15 cellular contexts compared by ENCODE assay signal in genomic region chr9:35014517-35014916, GRCh38. TPM values are rescaled to one million over a fixed set of nuclear protein-coding genes. Genes with fewer than 3 reads are reported as not detected.
DNase-seq lines count a peak whose midpoint lies in the region; ATAC-seq and TF ChIP-seq lines count a peak whose summit lies in the region.
"Had no signal": no experiment of that assay in that cellular context is flagged by ENCODE, and none has a peak within 500 bp of the region (broad histone marks: within the 10 kb centered on the region; RNA-seq: fewer than 3 reads in every experiment).

No MANE protein-coding gene starts in this region.

- peaks cover 0 to 10% (median 6%) of the 10 kb centered on the region in 10 experiments; a peak in 10 of 20 replicates for H3K4me1 ChIP-seq in BLaER1 treated with 17β-estradiol and CSF1 and Interleukin-3, amounts not matched to agents 10 nM and 100 nM
- no peaks in the 10 kb centered on the region for H3K4me1 ChIP-seq in endodermal cell (ENCODE audit: control insufficient read depth, insufficient read depth, low read length)
- no peaks in the 10 kb centered on the region for H3K4me1 ChIP-seq in psoas muscle
- no peaks in the 10 kb centered on the region for H3K4me1 ChIP-seq in right lobe of liver

- H3K4me3 Mint-ChIP-seq in endodermal cell: no peak overlapping the region
- H3K4me3 Mint-ChIP-seq: CD14-positive monocyte; CD4-positive, alpha-beta T cell; CD8-positive, alpha-beta memory T cell had no signal

- no peak for TF ChIP-seq CTCF in endodermal cell (conservative IDR thresholded peaks at IDR 0.05)
- TF ChIP-seq CTCF in psoas muscle (IDR thresholded peaks at IDR 0.05): no peak
- TF ChIP-seq CTCF in right lobe of liver (IDR thresholded peaks at IDR 0.05): no peak

- no peak overlapping the region for H3K4me3 ChIP-seq in BLaER1 treated with 17β-estradiol and CSF1 and Interleukin-3, amounts not matched to agents 10 nM and 100 nM
- H3K4me3 ChIP-seq in endodermal cell (ENCODE audit: low read length) (peak overlapping the region; percentile 68), psoas muscle (no peak overlapping the region), right lobe of liver (no peak overlapping the region)

- H3K36me3 Mint-ChIP-seq in endodermal cell (ENCODE audit: low read depth): peaks cover 76% of the 10 kb centered on the region

- TF ChIP-seq POLR2A in right lobe of liver (IDR thresholded peaks at IDR 0.05): no peak

- DNase-seq in endodermal cell: no peak
- DNase-seq in psoas muscle: no peak
- DNase-seq in NCI-H524 (lab: John Stamatoyannopoulos, UW): no peak
- no peak for DNase-seq in right lobe of liver
- DNase-seq in NCI-H2171 treated with DMSO at 0.1 percent for 48 hours (lab: John Stamatoyannopoulos, UW): no peak
- DNase-seq: CD4-positive, alpha-beta T cell; CD8-positive, alpha-beta memory T cell; DMS 273 treated with DMSO at 0.1 percent for 48 hours; DMS79; EL; GOT3; HCEC 1CT had no signal

- peaks cover 90% of the 10 kb centered on the region for H3K9me3 Mint-ChIP-seq in endodermal cell

- no peaks in the 10 kb centered on the region for H3K27me3 Mint-ChIP-seq in endodermal cell (ENCODE audit: insufficient read depth)
- H3K27me3 Mint-ChIP-seq: CD4-positive, alpha-beta T cell; CD8-positive, alpha-beta memory T cell had no signal

- H3K9me3 ChIP-seq in BLaER1 treated with 17β-estradiol and CSF1 and Interleukin-3, amounts not matched to agents 10 nM and 100 nM (replicated peaks in 1 of 11): peaks cover 45 to 64% (median 58%) of the 10 kb centered on the region in 11 experiments
- peaks cover 100% of the 10 kb centered on the region for H3K9me3 ChIP-seq in endodermal cell (ENCODE audit: control insufficient read depth, low read length)
- H3K9me3 ChIP-seq in psoas muscle: peaks cover 4% of the 10 kb centered on the region
- peaks cover 0 to 5% (median 0%) of the 10 kb centered on the region in 4 donors for H3K9me3 ChIP-seq in right lobe of liver

- H3K4me1 Mint-ChIP-seq in endodermal cell: no peaks in the 10 kb centered on the region
- H3K4me1 Mint-ChIP-seq: CD14-positive monocyte had no signal

- H3K36me3 ChIP-seq in BLaER1 treated with 17β-estradiol and CSF1 and Interleukin-3, amounts not matched to agents 10 nM and 100 nM: peaks cover 8 to 49% (median 30%) of the 10 kb centered on the region in 11 experiments; a peak in 19 of 22 replicates
- H3K36me3 ChIP-seq in endodermal cell (ENCODE audit: control insufficient read depth, insufficient read depth, low read length) (peaks cover 95% of the 10 kb centered on the region), psoas muscle (ENCODE audit: insufficient read depth in 1 of 2, low read depth in 1 of 2) (peaks cover 10 to 99% of the 10 kb centered on the region in 2 donors), right lobe of liver (peaks cover 0 to 34% (median 8%) of the 10 kb centered on the region in 4 donors)

- H4K20me1 ChIP-seq in BLaER1 treated with 17β-estradiol and CSF1 and Interleukin-3, amounts not matched to agents 10 nM and 100 nM: no peaks in the 10 kb centered on the region

- no peak overlapping the region for H3K27ac Mint-ChIP-seq in endodermal cell
- H3K27ac Mint-ChIP-seq: CD14-positive monocyte; CD4-positive, alpha-beta T cell; CD8-positive, alpha-beta memory T cell had no signal

- no peak overlapping the region for H3K27ac ChIP-seq in BLaER1 treated with 17β-estradiol and CSF1 and Interleukin-3, amounts not matched to agents 10 nM and 100 nM
- H3K27ac ChIP-seq in endodermal cell (ENCODE audit: low read depth, low read length): no peak overlapping the region
- H3K27ac ChIP-seq in psoas muscle: no peak overlapping the region
- no peak overlapping the region for H3K27ac ChIP-seq in right lobe of liver

- intact Hi-C loops in psoas muscle (cut with DNase I) (no loop called here), right lobe of liver (cut with DNase I) (no loop called here)

- H3K4me2 ChIP-seq in BLaER1 treated with 17β-estradiol and CSF1 and Interleukin-3, amounts not matched to agents 10 nM and 100 nM: peak overlapping the region in 8 of 11 experiments; percentile 12 to 46 (median 28); a peak in 8 of 22 replicates

- ATAC-seq in psoas muscle (peak in 3 of 4 donors; percentile 27 to 59 (median 36)), right lobe of liver (no peak)

- H3K27me3 ChIP-seq in BLaER1 treated with 17β-estradiol and CSF1 and Interleukin-3, amounts not matched to agents 10 nM and 100 nM: no peaks in the 10 kb centered on the region
- H3K27me3 ChIP-seq in endodermal cell (ENCODE audit: control insufficient read depth, insufficient read depth, low read length, poor library complexity, severe bottlenecking) (no peaks in the 10 kb centered on the region), psoas muscle (ENCODE audit: insufficient read depth in 3 of 3, low read length in 2 of 3) (no peaks in the 10 kb centered on the region), right lobe of liver (no peaks in the 10 kb centered on the region)

- WGBS in endodermal cell (ENCODE audit: insufficient coverage in 1 of 2, insufficient read length in 1 of 2), 2 experiments: 29 to 80% methylated on average over 1 to 2 of the region's 2 CpGs
- whole genome bisulfite sequencing in psoas muscle, 3 donors: 21 to 56% (median 28%) methylated on average over 2 of the region's 2 CpGs
- 71% methylated on average over 2 of the region's 2 CpGs for WGBS in right lobe of liver (ENCODE audit: insufficient coverage, low coverage, low lambda C conversion rate, missing lambda C conversion rate)

- no peak overlapping the region for H3K9ac ChIP-seq in BLaER1 treated with 17β-estradiol and CSF1 and Interleukin-3, amounts not matched to agents 10 nM and 100 nM
- H3K9ac ChIP-seq in endodermal cell (ENCODE audit: extremely low read depth, low read length, poor library complexity, severe bottlenecking): no peak overlapping the region

RNA-seq across cellular contexts. Expression of gene DNAJB5, which starts 25.0 kb away (rescaled TPM):
- total RNA-seq in endodermal cell (10 to 100 TPM; 19.8 to 40.1 TPM), psoas muscle (100 to 1,000 TPM in 2 of 4 donors, 10 to 100 TPM in 2; 74.4 to 260 (median 152) TPM), right lobe of liver (1 to 10 TPM; 1.1 to 3.5 (median 1.7) TPM)
- polyA plus RNA-seq in endodermal cell (2013, experiment 1 of 2): 48.8 TPM
- polyA plus RNA-seq in endodermal cell (2013, experiment 2 of 2): 49.6 TPM
- 100 to 1,000 TPM in 2 of 3 donors, 10 to 100 TPM in 1; 44.2 to 148 (median 145) TPM for polyA plus RNA-seq in psoas muscle

RNA-seq across cellular contexts. Expression of gene PHF24, which starts 56.4 kb away (rescaled TPM):
- total RNA-seq in endodermal cell (1 to 10 TPM; 1.9 to 2.7 TPM), psoas muscle (under 1 TPM in 2 of 4 donors, not detected in 2; 0.04 to 0.11 TPM), right lobe of liver (under 1 TPM in 2 of 6 experiments, not detected in 4; 0.04 to 0.06 TPM)
- polyA plus RNA-seq in endodermal cell (2013, experiment 1 of 2): 1.0 TPM
- 0.66 TPM for polyA plus RNA-seq in endodermal cell (2013, experiment 2 of 2)
- under 1 TPM in 2 of 3 donors, not detected in 1; 0.03 to 0.04 TPM for polyA plus RNA-seq in psoas muscle
- total RNA-seq: A172; CD4-positive, alpha-beta T cell had no signal
- polyA plus RNA-seq: CD8-positive, alpha-beta memory T cell had no signal

RNA-seq across cellular contexts. Expression of gene VCP, which starts 57.9 kb away (rescaled TPM):
- total RNA-seq in endodermal cell (100 to 1,000 TPM; 497 to 510 TPM), psoas muscle (100 to 1,000 TPM; 362 to 491 (median 403) TPM), right lobe of liver (100 to 1,000 TPM; 108 to 159 (median 138) TPM)
- polyA plus RNA-seq in endodermal cell (2013, experiment 1 of 2): 225 TPM
- 232 TPM for polyA plus RNA-seq in endodermal cell (2013, experiment 2 of 2)
- 100 to 1,000 TPM; 237 to 412 (median 384) TPM for polyA plus RNA-seq in psoas muscle

Comparison
In these comparisons a context has a peak if more than half of its experiments do, and no peak if none do; other contexts are left out.
1. ATAC-seq: peak in psoas muscle (3 of 4); none in right lobe of liver (0 of 4).
2. RNA of gene DNAJB5, which starts 25.0 kb away (total RNA-seq): 74.4 to 260 TPM in psoas muscle and 19.8 to 40.1 TPM in endodermal cell; 1.1 to 3.5 TPM in right lobe of liver; every median in the first group is over 4 times any median in the second.